In the genomic region with DNA sequence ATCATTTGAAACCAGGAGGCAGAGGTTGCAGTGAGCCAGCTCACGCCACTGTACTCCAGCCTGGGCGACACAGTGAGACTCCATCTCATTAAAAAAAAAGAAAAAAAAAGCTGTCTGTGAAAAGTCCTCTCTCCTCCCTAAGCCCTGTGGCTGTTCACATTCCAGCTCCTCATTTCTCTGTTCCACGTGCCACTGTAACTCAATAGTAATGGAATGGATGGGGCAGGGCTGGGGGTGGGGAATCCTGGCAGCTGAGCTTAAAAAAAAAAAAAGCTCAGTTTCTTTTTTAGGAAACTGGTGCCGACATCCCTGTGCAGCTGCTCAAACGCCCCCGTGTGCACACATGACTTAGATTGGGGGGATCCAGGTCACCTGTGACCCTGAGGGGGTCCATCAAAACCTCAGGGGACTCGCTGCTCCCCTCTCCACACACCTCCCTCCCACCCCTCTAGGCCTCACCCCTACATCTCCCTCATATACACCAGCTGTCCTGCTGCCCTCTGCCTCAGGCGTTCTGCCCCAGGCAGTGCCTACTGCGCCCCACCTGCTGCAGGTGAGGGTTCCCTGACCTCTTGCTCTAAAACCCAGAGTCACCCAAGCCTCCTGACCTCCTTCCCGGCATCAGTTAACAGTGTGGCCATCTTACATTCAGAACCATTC, we compare ENCODE assay signal across 17 cellular contexts.
A peak's percentile ranks its signal among the peaks of the same experiment; 100 is the strongest.
DNase-seq lines count a peak whose midpoint lies in the region; ATAC-seq and TF ChIP-seq lines count a peak whose summit lies in the region.
"Had no signal": no experiment of that assay in that cellular context is flagged by ENCODE, and none has a peak within 500 bp of the region (broad histone marks: within the 10 kb centered on the region; RNA-seq: fewer than 3 reads in every experiment).

No MANE protein-coding gene starts in this region.

- H3K9me3 ChIP-seq in BLaER1 = no peaks in the 10 kb centered on the region
- H3K9me3 ChIP-seq: esophagus squamous epithelium, transverse colon had no signal

- H3K36me3 Mint-ChIP-seq in WTC11 = peaks cover 34% of the 10 kb centered on the region
- H3K36me3 Mint-ChIP-seq: activated naive CD8-positive, alpha-beta T cell; CD4-positive, alpha-beta memory T cell; T-cell had no signal

- no peaks in the 10 kb centered on the region for H3K9me3 Mint-ChIP-seq in WTC11
- H3K9me3 Mint-ChIP-seq: CD4-positive, alpha-beta memory T cell; T-cell had no signal

- peak overlapping the region; percentile 37; the same call in 1 of the 2 replicates for H3K27ac Mint-ChIP-seq in WTC11
- H3K27ac Mint-ChIP-seq: activated naive CD8-positive, alpha-beta T cell; CD4-positive, alpha-beta memory T cell; T-cell had no signal

- H3K27ac ChIP-seq in BLaER1 (0 out of 2 replicates have a peak overlapping the region, but pooled peaks have one; percentile 4), foreskin keratinocyte (no peak overlapping the region)

- H3K4me3 ChIP-seq in BLaER1 (no peak overlapping the region), retinal pigment epithelial cell (ENCODE audit: low read length) (no peak overlapping the region)
- H3K4me3 ChIP-seq: esophagus squamous epithelium, transverse colon had no signal

- H3K36me3 ChIP-seq in BLaER1 = peaks cover 90% of the 10 kb centered on the region
- H3K36me3 ChIP-seq: transverse colon had no signal

- POLR2A ChIA-PET in WTC11 (lab: Charles Lee) = no interaction called here

- H3K4me1 Mint-ChIP-seq in WTC11 = peaks cover 36% of the 10 kb centered on the region
- H3K4me1 Mint-ChIP-seq: T-cell had no signal

- peaks cover 20% of the 10 kb centered on the region for H3K4me1 ChIP-seq in BLaER1
- peaks cover 17% of the 10 kb centered on the region for H3K4me1 ChIP-seq in foreskin keratinocyte

- H4K20me1 ChIP-seq in BLaER1 = peaks cover 12% of the 10 kb centered on the region

- H3K27me3 Mint-ChIP-seq in WTC11 (ENCODE audit: low read depth) = no peaks in the 10 kb centered on the region
- H3K27me3 Mint-ChIP-seq: activated naive CD8-positive, alpha-beta T cell had no signal

- H3K4me3 Mint-ChIP-seq in WTC11 = no peak overlapping the region
- H3K4me3 Mint-ChIP-seq: activated naive CD8-positive, alpha-beta T cell; CD4-positive, alpha-beta memory T cell; T-cell had no signal

- peak overlapping the region; percentile 20; the same call in 1 of the 2 replicates for H3K4me2 ChIP-seq in BLaER1

- ATAC-seq in WTC11 (no peak), foreskin keratinocyte (peak; percentile 37), HG03469 (IDR thresholded peaks at IDR 0.05; ENCODE audit: unreplicated experiment) (no peak), GM18498 (IDR thresholded peaks at IDR 0.05; ENCODE audit: unreplicated experiment) (no peak), GM18502 (IDR thresholded peaks at IDR 0.05; ENCODE audit: poor library complexity, unreplicated experiment) (no peak)
- ATAC-seq: T-cell had no signal

- CTCF ChIA-PET in WTC11 (lab: Charles Lee) = interaction anchor here (0.7 to 1.3 kb wide), 2 partner anchors 17 to 40 kb away, joined by 3 to 10 read pairs; no protein-coding TSS in a partner anchor

- H3K27me3 ChIP-seq in BLaER1 (no peaks in the 10 kb centered on the region), foreskin keratinocyte (no peaks in the 10 kb centered on the region)
- H3K27me3 ChIP-seq: esophagus squamous epithelium, transverse colon had no signal

- DNase-seq in WTC11 (ENCODE audit: low spot score) (no peak), foreskin keratinocyte (peak in 1 of 2 donors; percentile 75), retinal pigment epithelial cell (ENCODE audit: low read depth) (peak; percentile 33), midbrain (lab: John Stamatoyannopoulos, UW) (no peak)
- DNase-seq: activated CD8-positive, alpha-beta memory T cell treated with anti-CD3 and anti-CD28 coated beads, Interleukin-2, amount 50 U/mL, for 48 hours; CD4-positive, alpha-beta memory T cell; esophagus squamous epithelium; NCI-H1092 treated with DMSO at 0.1 percent for 48 hours; stimulated activated CD4-positive, alpha-beta T cell treated with anti-CD3 and anti-CD28 coated beads, Interleukin-1b, Interleukin-23, amount 100 ng/mL, for 48 hours; stimulated activated CD8-positive, alpha-beta memory T cell treated with anti-CD3 and anti-CD28 coated beads, Interleukin-4, amount 100 ng/mL, for 48 hours; T-cell; transverse colon had no signal

- no peak for TF ChIP-seq CTCF in WTC11 (IDR thresholded peaks at IDR 0.05)
- no peak for TF ChIP-seq CTCF in foreskin keratinocyte (conservative IDR thresholded peaks at IDR 0.05)
- no peak for TF ChIP-seq CTCF in retinal pigment epithelial cell (conservative IDR thresholded peaks at IDR 0.05; ENCODE audit: low read depth, low read length)

- H3K9ac ChIP-seq in BLaER1 = no peak overlapping the region

TF ChIP-seq in WTC11, 78 proteins besides CTCF, POLR2A, EP300 and RAD21:
- TF ChIP-seq, protein P1, sequence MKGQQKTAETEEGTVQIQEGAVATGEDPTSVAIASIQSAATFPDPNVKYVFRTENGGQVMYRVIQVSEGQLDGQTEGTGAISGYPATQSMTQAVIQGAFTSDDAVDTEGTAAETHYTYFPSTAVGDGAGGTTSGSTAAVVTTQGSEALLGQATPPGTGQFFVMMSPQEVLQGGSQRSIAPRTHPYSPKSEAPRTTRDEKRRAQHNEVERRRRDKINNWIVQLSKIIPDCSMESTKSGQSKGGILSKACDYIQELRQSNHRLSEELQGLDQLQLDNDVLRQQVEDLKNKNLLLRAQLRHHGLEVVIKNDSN (CRISPR knock-in tag; IDR thresholded peaks at IDR 0.05) = no peak
- TF ChIP-seq TCF7 (CRISPR knock-in tag; IDR thresholded peaks at IDR 0.05; ENCODE audit: low read depth) (no peak), MXD4 (CRISPR knock-in tag; IDR thresholded peaks at IDR 0.05; ENCODE audit: borderline replicate concordance) (no peak), ZNF219 (CRISPR knock-in tag; IDR thresholded peaks at IDR 0.05; ENCODE audit: borderline replicate concordance) (no peak), PRRX2 (CRISPR knock-in tag; IDR thresholded peaks at IDR 0.05) (no peak)
